8 cellular contexts compared by ENCODE assay signal in genomic region chr1:111990026-111990877, GRCh38. TPM values are rescaled to one million over a fixed set of nuclear protein-coding genes. Genes with fewer than 3 reads are reported as not detected.
DNase-seq lines count a peak whose midpoint lies in the region; ATAC-seq, FAIRE-seq and TF ChIP-seq lines count a peak whose summit lies in the region.

No MANE protein-coding gene starts in this region.

- H3K9me3 ChIP-seq in NT2/D1 (ENCODE audit: insufficient read depth, low read length) (no peaks in the 10 kb centered on the region), H1 (ENCODE audit: insufficient read depth in 2 of 2, low read depth in 1 of 2, low read length in 1 of 2) (no peaks in the 10 kb centered on the region), muscle layer of duodenum (ENCODE audit: control insufficient read depth in 1 of 2, low read length in 2 of 2) (no peaks in the 10 kb centered on the region), vagina (no peaks in the 10 kb centered on the region)

- H3K79me2 ChIP-seq in H1 (ENCODE audit: control insufficient read depth in 1 of 2, insufficient read depth in 2 of 2, low read length in 2 of 2) = no peaks in the 10 kb centered on the region

- no peak for FAIRE-seq in H1 (lab: Jason Lieb, UNC)

- no peak for TF ChIP-seq EP300 in H1 (IDR thresholded peaks at IDR 0.05; ENCODE audit: borderline replicate concordance in 1 of 2, low read depth in 2 of 2, low read length in 2 of 2)

- peaks cover 3 to 5% of the 10 kb centered on the region in 2 experiments for H4K20me1 ChIP-seq in H1 (replicated peaks in 1 of 2; ENCODE audit: control insufficient read depth in 1 of 2, insufficient read depth in 2 of 2, low read length in 2 of 2)

- no peak overlapping the region for H3K23ac ChIP-seq in H1 (ENCODE audit: insufficient read length)

- ATAC-seq in GM21526 (IDR thresholded peaks at IDR 0.05; ENCODE audit: low FRiP score, unreplicated experiment) = no peak

- no peak overlapping the region for H3K4ac ChIP-seq in H1 (replicated peaks; ENCODE audit: insufficient read length, low read depth, low read length)

- in situ Hi-C loops in GM13976 (cut with MboI; ENCODE audit: low sequenced_read_pairs, unreplicated experiment) = no loop called here

- H3K4me3 ChIP-seq in NT2/D1 (ENCODE audit: insufficient read length, low read depth) (peak overlapping the region; percentile 58), H1 (ENCODE audit: extremely low read depth in 1 of 4, insufficient read depth in 2 of 4, low read depth in 3 of 4, low read length in 4 of 4) (peak overlapping the region; percentile 21 to 70 (median 36)), muscle layer of duodenum (ENCODE audit: low read depth in 1 of 2, low read length in 2 of 2) (peak overlapping the region; percentile 61 to 66), vagina (peak overlapping the region; percentile 62 to 69)

- peak overlapping the region; percentile 97 to 98 for H3K4me2 ChIP-seq in H1 (ENCODE audit: insufficient read depth in 1 of 2, low read depth in 2 of 2, low read length in 2 of 2)

- no peak overlapping the region; the same call in 1 of the 2 replicates for H2AFZ ChIP-seq in H1 (ENCODE audit: low read length)

- peak overlapping the region; percentile 95; the same call in 1 of the 2 replicates for H2BK12ac ChIP-seq in H1 (ENCODE audit: low read depth, low read length)

- no peak overlapping the region for H4K5ac ChIP-seq in H1 (ENCODE audit: insufficient read length, low read depth, low read length)

- no peak for TF ChIP-seq CTCF in GM13976 (IDR thresholded peaks at IDR 0.05; ENCODE audit: borderline replicate concordance, control extremely low read depth, extremely low read depth, insufficient read depth, missing control alignments)
- no peak for TF ChIP-seq CTCF in H1 (IDR thresholded peaks at IDR 0.05; ENCODE audit: control extremely low read depth in 1 of 3, insufficient read depth in 1 of 3, low read depth in 1 of 3, low read length in 3 of 3)
- TF ChIP-seq CTCF in vagina (IDR thresholded peaks at IDR 0.05) = no peak

- H2AK5ac ChIP-seq in H1 (ENCODE audit: low read depth, low read length) = no peak overlapping the region

- TF ChIP-seq POLR2A in H1 (IDR thresholded peaks at IDR 0.05; ENCODE audit: control extremely low read depth in 1 of 2, low read depth in 2 of 2, low read length in 2 of 2) (no peak), vagina (IDR thresholded peaks at IDR 0.05) (no peak)

- H4K91ac ChIP-seq in H1 (replicated peaks; ENCODE audit: insufficient read length, low read length) = no peak overlapping the region

- no peak overlapping the region for H2BK5ac ChIP-seq in H1 (ENCODE audit: low read depth, low read length)

- no peak overlapping the region for H2BK120ac ChIP-seq in H1 (replicated peaks; ENCODE audit: low read depth, low read length)

- intact Hi-C loops in vagina (cut with DNase I) = no loop called here

- no peak overlapping the region for H3K27ac ChIP-seq in H1 (ENCODE audit: low read depth, low read length)
- H3K27ac ChIP-seq in muscle layer of duodenum (ENCODE audit: low read length) = no peak overlapping the region
- peak overlapping the region; percentile 67 for H3K27ac ChIP-seq in vagina

- H3K23me2 ChIP-seq in H1 (ENCODE audit: low read depth, low read length) = peaks cover 13% of the 10 kb centered on the region; the same call in 1 of the 2 replicates

- no peak overlapping the region for H2BK20ac ChIP-seq in H1 (ENCODE audit: low read length)

- CTCF ChIA-PET in H1 (lab: Charles Lee; ENCODE audit: partially characterized antibody) = interaction anchor here (1.0 to 1.1 kb wide), 5 partner anchors 9 to 111 kb away, joined by 3 to 4 read pairs (median 3); no protein-coding TSS in a partner anchor

- H3K79me1 ChIP-seq in H1 (ENCODE audit: low read depth, low read length) = no peaks in the 10 kb centered on the region

- peak overlapping the region; percentile 60 for H4K8ac ChIP-seq in H1 (ENCODE audit: extremely low read depth, insufficient read depth, low read length)

- no peak overlapping the region for H2BK15ac ChIP-seq in H1 (ENCODE audit: low read length)

- H3K36me3 ChIP-seq in NT2/D1 (ENCODE audit: insufficient read depth, insufficient read length, low read length) (no peaks in the 10 kb centered on the region), H1 (ENCODE audit: control insufficient read depth in 2 of 4, insufficient read depth in 4 of 4, low read length in 3 of 4) (no peaks in the 10 kb centered on the region; a peak in 1 of 8 replicates), muscle layer of duodenum (ENCODE audit: control insufficient read depth in 1 of 2, insufficient read depth in 2 of 2, low read length in 2 of 2) (no peaks in the 10 kb centered on the region), vagina (no peaks in the 10 kb centered on the region)

- no peak overlapping the region for H3K56ac ChIP-seq in H1 (replicated peaks; ENCODE audit: insufficient read length, low read depth, low read length)

- no peak overlapping the region for H3K14ac ChIP-seq in H1 (ENCODE audit: insufficient read length)

- H3K18ac ChIP-seq in H1 (ENCODE audit: extremely low read depth, low read length) = peak overlapping the region; percentile 78

- H3K4me1 ChIP-seq in NT2/D1 (ENCODE audit: insufficient read depth, insufficient read length) (peaks cover 10% of the 10 kb centered on the region), H1 (replicated peaks in 1 of 4; ENCODE audit: control insufficient read depth in 3 of 4, insufficient read depth in 4 of 4, low read length in 3 of 4) (peaks cover 5 to 23% (median 8%) of the 10 kb centered on the region in 4 experiments), muscle layer of duodenum (ENCODE audit: control insufficient read depth in 1 of 2, insufficient read depth in 2 of 2, low read length in 2 of 2) (peaks cover 3 to 16% of the 10 kb centered on the region in 2 donors), vagina (peaks cover 37% of the 10 kb centered on the region)

- H3K9ac ChIP-seq in NT2/D1 (ENCODE audit: insufficient read length, low read depth) (peak overlapping the region; percentile 76), H1 (replicated peaks in 1 of 4; ENCODE audit: extremely low read depth in 1 of 4, low read depth in 3 of 4, low read length in 3 of 4) (no peak overlapping the region; a peak in 1 of 7 replicates)

- no peak for TF ChIP-seq RAD21 in H1 (IDR thresholded peaks at IDR 0.05 in 1 of 2, conservative IDR thresholded peaks at IDR 0.05 in 1 of 2; ENCODE audit: low read depth in 2 of 2, low read length in 2 of 2)

- POLR2A ChIA-PET in H1 (lab: Charles Lee; ENCODE audit: partially characterized antibody) = interaction anchor here (0.6 to 1.5 kb wide), 3 partner anchors 9 to 1723 kb away, joined by 3 read pairs; no protein-coding TSS in a partner anchor

- H3K27me3 ChIP-seq in NT2/D1 (ENCODE audit: insufficient read depth, insufficient read length) (peaks cover 60% of the 10 kb centered on the region), H1 (replicated peaks in 1 of 4; ENCODE audit: control insufficient read depth in 3 of 4, extremely low read depth in 1 of 4, insufficient read depth in 3 of 4, low read length in 3 of 4) (peaks cover 30 to 53% (median 48%) of the 10 kb centered on the region in 4 experiments), muscle layer of duodenum (ENCODE audit: low read depth, low read length) (peaks cover 7% of the 10 kb centered on the region), vagina (no peaks in the 10 kb centered on the region)

- 3% methylated on average over 35 of the region's 72 CpGs; no CpG with 5 or more reads in 1 of the 2 experiments for WGBS in H1 (ENCODE audit: extremely low coverage in 1 of 2, insufficient coverage in 1 of 2, insufficient read length in 1 of 2, insufficient replicate concordance in 2 of 2, low coverage in 1 of 2, low lambda C conversion rate in 2 of 2, missing lambda C conversion rate in 1 of 2), 2 experiments

- DNase-seq in GM13976 (ENCODE audit: low spot score) (peak; percentile 36), NT2/D1 (ENCODE audit: low read depth, low spot score) (no peak), H1 (ENCODE audit: low read depth in 1 of 2, low spot score in 2 of 2) (peak in 1 of 2 experiments; percentile 62), vagina (ENCODE audit: extremely low spot score in 2 of 2) (no peak), GDM1 (lab: John Stamatoyannopoulos, UW) (no peak)
- no peak for DNase-seq in NK-92 treated with Interleukin-12 subunit alpha and Interleukin-12 subunit beta, amount 100 ng/mL, for 24 hours (lab: John Stamatoyannopoulos, UW)

TF ChIP-seq in H1, 55 proteins besides CTCF, POLR2A, EP300 and RAD21:
- peak; percentile 74 for TF ChIP-seq EZH2 (IDR thresholded peaks at IDR 0.05; ENCODE audit: low read depth, low read length, severe bottlenecking)
- no peak for TF ChIP-seq CHD1 (IDR thresholded peaks at IDR 0.05; ENCODE audit: low read depth, low read length)
- TF ChIP-seq ASH2L (IDR thresholded peaks at IDR 0.05; ENCODE audit: low read length) = peak; percentile 43
- TF ChIP-seq MAX (IDR thresholded peaks at IDR 0.05) = peak; percentile 33; the same call in 1 of the 2 replicates
- TF ChIP-seq JUND (IDR thresholded peaks at IDR 0.05; ENCODE audit: low read length) = no peak
- TF ChIP-seq SRF (IDR thresholded peaks at IDR 0.05; ENCODE audit: low read depth, low read length) = no peak
- TF ChIP-seq SUZ12 (IDR thresholded peaks at IDR 0.05; ENCODE audit: low read length) = peak; percentile 84
- peak; percentile 74 for TF ChIP-seq KDM4A (IDR thresholded peaks at IDR 0.05; ENCODE audit: low read depth, low read length, severe bottlenecking)
- TF ChIP-seq BACH1 (IDR thresholded peaks at IDR 0.05; ENCODE audit: low read length) = 0 out of 2 replicates have a peak, but pooled peaks have one; percentile 20

RNA-seq across cellular contexts. Expression of gene KCND3, which starts 0.8 kb away (rescaled TPM):
- 0.48 and 0.61 TPM in 2 replicates for total RNA-seq in H1 (2021; fragmentation: NEBNext Ultra II Directional; extraction: Animal tissue kit (Norgen Biotek cat#: 25700))
- 0.14 and 0.22 TPM in 2 replicates for polyA plus RNA-seq in H1 (2011; rRNA removed)
- 0.10 TPM for polyA plus RNA-seq in H1 (2011; cell fraction: cytosol; rRNA removed)
- polyA plus RNA-seq in H1 (2011; cell fraction: nucleus; rRNA removed) = 0.43 TPM
- polyA plus RNA-seq in H1 (2012, experiment 1 of 2) = 0.11 to 0.16 TPM (median 0.14 TPM) in 4 replicates
- polyA plus RNA-seq in H1 (2012, experiment 2 of 2) = not detected
- polyA plus RNA-seq in H1 (2013, experiment 1 of 2) = 0.22 TPM
- 0.20 TPM for polyA plus RNA-seq in H1 (2013, experiment 2 of 2)
- polyA minus RNA-seq in H1 (2011; rRNA and poly(A)+ RNA removed) = 0.44 and 0.69 TPM in 2 replicates
- 0.15 TPM for polyA minus RNA-seq in H1 (2011; cell fraction: cytosol; rRNA and poly(A)+ RNA removed)
- 0.50 TPM for polyA minus RNA-seq in H1 (2011; cell fraction: nucleus; rRNA and poly(A)+ RNA removed)
- total RNA-seq in vagina = 8.1 TPM
